In the genomic region with DNA sequence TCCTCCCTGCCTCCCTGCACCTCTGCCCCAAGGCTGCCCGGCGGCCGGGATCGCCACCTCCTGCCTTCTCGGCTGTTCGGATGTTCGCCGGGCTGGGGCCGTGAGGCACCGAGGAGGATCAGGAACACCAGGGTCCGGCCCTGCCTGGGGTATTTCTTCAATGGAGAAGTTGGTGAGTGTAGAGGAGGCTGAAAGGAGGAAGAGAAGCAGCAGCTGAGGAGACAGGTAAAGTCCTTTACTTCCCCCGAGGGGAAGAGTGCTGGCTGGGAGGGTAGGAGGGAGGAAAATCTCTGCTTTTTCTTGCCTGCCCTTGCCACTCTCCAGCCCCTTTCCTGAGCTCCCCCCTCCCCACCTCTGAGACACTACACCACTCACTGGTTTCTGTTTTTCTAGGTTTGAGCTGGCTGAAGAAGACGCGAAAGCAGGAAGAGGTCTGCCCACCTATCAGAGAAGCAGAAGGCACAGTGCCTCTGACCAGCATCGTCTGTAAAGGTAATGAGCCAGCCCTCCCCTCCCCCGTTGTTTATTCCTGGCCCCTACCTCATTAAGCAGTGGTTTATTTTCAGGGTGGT, we compare ENCODE assay signal across 8 cellular contexts. TPM values are rescaled to one million over a fixed set of nuclear protein-coding genes. Genes with fewer than 3 reads are reported as not detected.
DNase-seq lines count a peak whose midpoint lies in the region; TF ChIP-seq lines count a peak whose summit lies in the region.

No MANE protein-coding gene starts in this region.

- DNase-seq in activated CD8-positive, alpha-beta memory T cell treated with anti-CD3 and anti-CD28 coated beads for 48 hours (ENCODE audit: low read depth in 2 of 3, low spot score in 2 of 3): peak in 2 of 3 experiments; percentile 36 to 43
- DNase-seq in activated CD8-positive, alpha-beta memory T cell treated with anti-CD3 and anti-CD28 coated beads for 24 hours: no peak
- DNase-seq in HFF-Myc (ENCODE audit: extremely low read depth, low read depth): no peak
- DNase-seq in MV-4-11 (lab: John Stamatoyannopoulos, UW): peak; percentile 23
- DNase-seq in activated T-helper 9 cell treated with anti-CD3 and anti-CD28 coated beads, Interleukin-2, amount 50 U/mL, for 16 hours (ENCODE audit: low read depth): peak; percentile 16
- no peak for DNase-seq in left ventricle myocardium inferior
- no peak for DNase-seq in NCI-H1694 treated with DMSO at 0.1 percent for 48 hours (lab: John Stamatoyannopoulos, UW)

- peak overlapping the region; percentile 92 for H3K27ac ChIP-seq in left ventricle myocardium inferior (replicated peaks)

- no peak for TF ChIP-seq CTCF in HFF-Myc (IDR thresholded peaks at IDR 0.05; ENCODE audit: low read depth, low read length, missing control alignments)
- TF ChIP-seq CTCF in left ventricle myocardium inferior (IDR thresholded peaks at IDR 0.05; ENCODE audit: borderline replicate concordance): no peak

- intact Hi-C loops in left ventricle myocardium inferior (cut with micrococcal nuclease): no loop called here

- H3K4me2 ChIP-seq in skeletal muscle satellite cell (ENCODE audit: low read length): peak overlapping the region; percentile 85

- H3K27me3 ChIP-seq in left ventricle myocardium inferior (ENCODE audit: low read depth) (no peaks in the 10 kb centered on the region), skeletal muscle satellite cell (ENCODE audit: control insufficient read depth, insufficient read depth, low read length) (no peaks in the 10 kb centered on the region)

- no peaks in the 10 kb centered on the region for H3K9me3 ChIP-seq in left ventricle myocardium inferior (replicated peaks)
- H3K9me3 ChIP-seq in skeletal muscle satellite cell (replicated peaks; ENCODE audit: low read length): no peaks in the 10 kb centered on the region

- H3K4me3 ChIP-seq in HFF-Myc (replicated peaks; ENCODE audit: low read depth, low read length) (peak overlapping the region; percentile 90), left ventricle myocardium inferior (peak overlapping the region; percentile 97), skeletal muscle satellite cell (ENCODE audit: low read length) (peak overlapping the region; percentile 92)

- H3K4me1 ChIP-seq in left ventricle myocardium inferior (peaks cover 60% of the 10 kb centered on the region), skeletal muscle satellite cell (ENCODE audit: control insufficient read depth, insufficient read depth, low read length) (peaks cover 12% of the 10 kb centered on the region)

- peak overlapping the region; percentile 95 for H3K9ac ChIP-seq in skeletal muscle satellite cell (ENCODE audit: low read depth, low read length)

- H3K36me3 ChIP-seq in left ventricle myocardium inferior: peaks cover 15% of the 10 kb centered on the region
- H3K36me3 ChIP-seq in skeletal muscle satellite cell (ENCODE audit: insufficient read depth, low read length): peaks cover 8% of the 10 kb centered on the region

RNA-seq across cellular contexts. Expression of gene ASB7, which starts 0.5 kb away (rescaled TPM):
- total RNA-seq in left ventricle myocardium inferior: 4.6 TPM
- 12.4 and 12.7 TPM in 2 replicates for total RNA-seq in skeletal muscle satellite cell (2012; rRNA removed)

RNA-seq across cellular contexts. Expression of gene LINS1, which starts 0.9 kb away (rescaled TPM):
- total RNA-seq in left ventricle myocardium inferior: 9.3 TPM
- 14.2 and 16.4 TPM in 2 replicates for total RNA-seq in skeletal muscle satellite cell (2012; rRNA removed)

Comparison
In these comparisons a context has a peak if more than half of its experiments do, and no peak if none do; other contexts are left out.
1. DNase-seq: peak in activated CD8-positive, alpha-beta memory T cell treated with anti-CD3 and anti-CD28 coated beads for 48 hours (2 of 3), MV-4-11 (single experiment) and activated T-helper 9 cell treated with anti-CD3 and anti-CD28 coated beads, Interleukin-2, amount 50 U/mL, for 16 hours (single experiment); none in activated CD8-positive, alpha-beta memory T cell treated with anti-CD3 and anti-CD28 coated beads for 24 hours (single experiment), HFF-Myc (single experiment), left ventricle myocardium inferior (single experiment) and NCI-H1694 treated with DMSO at 0.1 percent for 48 hours (single experiment).
2. Peak in every context shown above with its lines, with median percentiles within 50 percentile points of each other: H3K4me3 ChIP-seq.